Comparison of ENCODE assay signal across 1 cellular context in the genomic region with DNA sequence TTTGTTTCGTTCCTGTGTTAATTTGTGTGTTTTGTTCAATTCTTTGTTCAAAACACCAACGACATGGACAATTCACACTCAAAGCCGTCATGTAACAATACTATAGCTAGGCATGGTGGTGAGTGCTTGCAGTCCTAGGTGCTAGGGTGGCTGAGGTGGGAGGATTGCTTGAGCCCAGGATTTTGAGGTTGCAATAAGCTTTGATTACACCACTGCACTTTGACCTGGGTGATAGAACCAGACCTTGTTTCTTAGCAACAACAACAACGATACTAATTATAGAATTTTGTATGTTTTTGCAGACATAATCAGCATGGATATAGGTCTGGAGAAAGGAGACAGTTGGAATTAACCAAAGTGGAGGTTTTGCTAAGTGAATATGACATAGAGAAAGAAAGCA.
TF ChIP-seq lines count a peak whose summit lies in the region.

No MANE protein-coding gene starts in this region.

TF ChIP-seq in liver, 16 proteins besides CTCF, POLR2A, EP300 and RAD21 (continued from another document):
- TF ChIP-seq REST (IDR thresholded peaks at IDR 0.05): no peak
- no peak for TF ChIP-seq YY1 (IDR thresholded peaks at IDR 0.05)
- TF ChIP-seq HNF4A (conservative IDR thresholded peaks at IDR 0.05): peak; percentile 65 to 78
- TF ChIP-seq SP1 (IDR thresholded peaks at IDR 0.05): peak; percentile 21
- no peak for TF ChIP-seq TAF1 (conservative IDR thresholded peaks at IDR 0.05)
